ENCODE assay signal across 13 cellular contexts in the genomic region with DNA sequence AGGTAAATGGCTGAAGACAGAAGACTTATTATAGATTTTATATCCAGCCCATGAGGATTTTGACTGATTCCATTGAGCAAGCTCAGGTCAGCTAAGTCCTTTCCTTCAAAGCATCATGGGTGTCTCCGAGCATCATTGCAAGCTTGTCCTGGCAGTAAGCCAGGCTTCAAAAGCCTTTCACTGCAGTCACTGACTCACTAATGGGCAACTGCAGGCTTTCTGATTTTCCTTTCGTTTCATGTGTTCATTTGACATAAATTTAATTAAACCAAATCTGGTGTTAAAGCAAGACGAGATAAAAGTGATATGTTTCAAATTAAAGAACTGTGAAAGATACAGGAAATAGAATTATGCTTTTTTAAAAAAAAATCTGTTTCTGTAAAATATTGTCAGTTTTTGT.
DNase-seq lines count a peak whose midpoint lies in the region; ATAC-seq and TF ChIP-seq lines count a peak whose summit lies in the region.
"Had no signal": no experiment of that assay in that cellular context is flagged by ENCODE, and none has a peak within 500 bp of the region (broad histone marks: within the 10 kb centered on the region; RNA-seq: fewer than 3 reads in every experiment).

No MANE protein-coding gene starts in this region.

- H3K27ac ChIP-seq in uterus: no peak overlapping the region
- H3K27ac ChIP-seq: right lobe of liver, suprapubic skin had no signal

- H3K27me3 ChIP-seq in uterus: no peaks in the 10 kb centered on the region

- intact Hi-C loops in Right ventricle myocardium superior (cut with DNase I) (no loop called here), uterus (cut with DNase I; ENCODE audit: low total_unique reads) (no loop called here)

- H3K36me3 ChIP-seq in uterus: no peaks in the 10 kb centered on the region
- H3K36me3 ChIP-seq: right lobe of liver, suprapubic skin had no signal

- DNase-seq in HT1080 (ENCODE audit: low read depth): peak; percentile 57
- DNase-seq in NCI-H446 (lab: John Stamatoyannopoulos, UW): peak; percentile 26 to 76
- DNase-seq in cerebellar cortex (ENCODE audit: low spot score): peak; percentile 65
- DNase-seq in non-pigmented ciliary epithelial cell (ENCODE audit: low read depth): peak; percentile 38
- DNase-seq in AG20443 (ENCODE audit: low spot score): no peak
- no peak for DNase-seq in Right ventricle myocardium superior
- DNase-seq in uterus: no peak
- DNase-seq: aorta, DMS79 treated with DMSO at 0.1 percent for 48 hours, right lobe of liver had no signal

- H3K9me3 ChIP-seq in uterus: no peaks in the 10 kb centered on the region
- H3K9me3 ChIP-seq: right lobe of liver, suprapubic skin had no signal

- no peak for TF ChIP-seq POLR2A in uterus (IDR thresholded peaks at IDR 0.05)

- H3K4me3 ChIP-seq in uterus: no peak overlapping the region
- H3K4me3 ChIP-seq: right lobe of liver, suprapubic skin had no signal

- TF ChIP-seq CTCF in uterus (IDR thresholded peaks at IDR 0.05): no peak

- no peak for ATAC-seq in Right ventricle myocardium superior (ENCODE audit: poor library complexity)
- no peak for ATAC-seq in HG03135 (IDR thresholded peaks at IDR 0.05; ENCODE audit: unreplicated experiment)
- ATAC-seq: Panc1, right lobe of liver had no signal

- H3K4me1 ChIP-seq in uterus: no peaks in the 10 kb centered on the region
- H3K4me1 ChIP-seq: suprapubic skin had no signal

Comparison
In these comparisons a context has a peak if more than half of its experiments do, and no peak if none do; other contexts are left out.
1. DNase-seq: peak in HT1080 (single experiment), NCI-H446 (2 of 2), cerebellar cortex (single experiment) and non-pigmented ciliary epithelial cell (single experiment); none in AG20443 (single experiment), Right ventricle myocardium superior (single experiment) and uterus (0 of 2).